Comparison of ENCODE assay signal across 1 cellular context in genomic region chr10:17507538-17507937, GRCh38.
A peak's percentile ranks its signal among the peaks of the same experiment; 100 is the strongest.
TF ChIP-seq lines count a peak whose summit lies in the region.

No MANE protein-coding gene starts in this region.

TF ChIP-seq in K562, 482 proteins besides CTCF, POLR2A, EP300 and RAD21:
- TF ChIP-seq NELFE (IDR thresholded peaks at IDR 0.05; ENCODE audit: insufficient read depth, insufficient read length), result no peak
- TF ChIP-seq MAFG (tag; conservative IDR thresholded peaks at IDR 0.05), result peak; percentile 87
- no peak for TF ChIP-seq ZC3H8 (IDR thresholded peaks at IDR 0.05)
- TF ChIP-seq ZNF316 (IDR thresholded peaks at IDR 0.05), result peak; percentile 96
- peak; percentile 85 for TF ChIP-seq MAFK (IDR thresholded peaks at IDR 0.05; ENCODE audit: low read length)
- TF ChIP-seq NR2C1 (IDR thresholded peaks at IDR 0.05), result no peak
- no peak for TF ChIP-seq NR2C1 (tag; IDR thresholded peaks at IDR 0.05)
- TF ChIP-seq NCOA2 (IDR thresholded peaks at IDR 0.05; ENCODE audit: partially characterized antibody in 2 of 2), result no peak
- TF ChIP-seq NFE2L1 (tag; IDR thresholded peaks at IDR 0.05; ENCODE audit: borderline replicate concordance, low read depth), result no peak
- TF ChIP-seq TFE3 (CRISPR knock-in tag; IDR thresholded peaks at IDR 0.05), result no peak
- no peak for TF ChIP-seq ESRRA (IDR thresholded peaks at IDR 0.05; ENCODE audit: borderline replicate concordance, low read depth)
- no peak for TF ChIP-seq PRPF4 (IDR thresholded peaks at IDR 0.05; ENCODE audit: insufficient read depth, low read depth, low read length, poor library complexity, severe bottlenecking)
- no peak for TF ChIP-seq NFATC3 (IDR thresholded peaks at IDR 0.05)
- no peak for TF ChIP-seq USF1 (CRISPR knock-in tag; IDR thresholded peaks at IDR 0.05)
- no peak for TF ChIP-seq GATAD2A (IDR thresholded peaks at IDR 0.05)
- TF ChIP-seq MITF (IDR thresholded peaks at IDR 0.05), result no peak
- no peak for TF ChIP-seq GATAD2B (IDR thresholded peaks at IDR 0.05; ENCODE audit: borderline replicate concordance)
- no peak for TF ChIP-seq FOXK2 (conservative IDR thresholded peaks at IDR 0.05 in 1 of 2, IDR thresholded peaks at IDR 0.05 in 1 of 2; ENCODE audit: low read depth in 2 of 2)
- TF ChIP-seq RBFOX2 (IDR thresholded peaks at IDR 0.05; ENCODE audit: low read depth, low read length), result no peak
- TF ChIP-seq ARID2 (IDR thresholded peaks at IDR 0.05), result no peak
- TF ChIP-seq ASH1L (IDR thresholded peaks at IDR 0.05; ENCODE audit: borderline replicate concordance, low read depth, partially characterized antibody), result no peak
- no peak for TF ChIP-seq AFF4 (CRISPR knock-in tag; IDR thresholded peaks at IDR 0.05)
- TF ChIP-seq THRAP3 (IDR thresholded peaks at IDR 0.05; ENCODE audit: borderline replicate concordance), result no peak
- TF ChIP-seq IRF2 (CRISPR knock-in tag; IDR thresholded peaks at IDR 0.05), result no peak
- TF ChIP-seq C11orf30 (IDR thresholded peaks at IDR 0.05; ENCODE audit: low read depth), result peak; percentile 92
- TF ChIP-seq ADNP (tag; IDR thresholded peaks at IDR 0.05), result no peak
- no peak for TF ChIP-seq CREBBP (IDR thresholded peaks at IDR 0.05; ENCODE audit: low read depth, low read length)
- no peak for TF ChIP-seq NBN (IDR thresholded peaks at IDR 0.05; ENCODE audit: low read depth)
- TF ChIP-seq MAFF (IDR thresholded peaks at IDR 0.05; ENCODE audit: low read length), result peak; percentile 81
- TF ChIP-seq DEAF1 (CRISPR knock-in tag; IDR thresholded peaks at IDR 0.05), result no peak
- TF ChIP-seq ZNF707 (CRISPR knock-in tag; conservative IDR thresholded peaks at IDR 0.05), result no peak
- no peak for TF ChIP-seq HEY1 (CRISPR knock-in tag; IDR thresholded peaks at IDR 0.05; ENCODE audit: borderline replicate concordance)
- TF ChIP-seq SREBF2 (CRISPR knock-in tag; IDR thresholded peaks at IDR 0.05), result no peak
- no peak for TF ChIP-seq ZNF764 (CRISPR knock-in tag; IDR thresholded peaks at IDR 0.05; ENCODE audit: low read depth)
- no peak for TF ChIP-seq SMAD4 (CRISPR knock-in tag; conservative IDR thresholded peaks at IDR 0.05)
- TF ChIP-seq ATF2 (CRISPR knock-in tag; IDR thresholded peaks at IDR 0.05), result no peak
- no peak for TF ChIP-seq ZNF639 (CRISPR knock-in tag; conservative IDR thresholded peaks at IDR 0.05 in 1 of 2, IDR thresholded peaks at IDR 0.05 in 1 of 2)
